8 cellular contexts compared by ENCODE assay signal in the genomic region with DNA sequence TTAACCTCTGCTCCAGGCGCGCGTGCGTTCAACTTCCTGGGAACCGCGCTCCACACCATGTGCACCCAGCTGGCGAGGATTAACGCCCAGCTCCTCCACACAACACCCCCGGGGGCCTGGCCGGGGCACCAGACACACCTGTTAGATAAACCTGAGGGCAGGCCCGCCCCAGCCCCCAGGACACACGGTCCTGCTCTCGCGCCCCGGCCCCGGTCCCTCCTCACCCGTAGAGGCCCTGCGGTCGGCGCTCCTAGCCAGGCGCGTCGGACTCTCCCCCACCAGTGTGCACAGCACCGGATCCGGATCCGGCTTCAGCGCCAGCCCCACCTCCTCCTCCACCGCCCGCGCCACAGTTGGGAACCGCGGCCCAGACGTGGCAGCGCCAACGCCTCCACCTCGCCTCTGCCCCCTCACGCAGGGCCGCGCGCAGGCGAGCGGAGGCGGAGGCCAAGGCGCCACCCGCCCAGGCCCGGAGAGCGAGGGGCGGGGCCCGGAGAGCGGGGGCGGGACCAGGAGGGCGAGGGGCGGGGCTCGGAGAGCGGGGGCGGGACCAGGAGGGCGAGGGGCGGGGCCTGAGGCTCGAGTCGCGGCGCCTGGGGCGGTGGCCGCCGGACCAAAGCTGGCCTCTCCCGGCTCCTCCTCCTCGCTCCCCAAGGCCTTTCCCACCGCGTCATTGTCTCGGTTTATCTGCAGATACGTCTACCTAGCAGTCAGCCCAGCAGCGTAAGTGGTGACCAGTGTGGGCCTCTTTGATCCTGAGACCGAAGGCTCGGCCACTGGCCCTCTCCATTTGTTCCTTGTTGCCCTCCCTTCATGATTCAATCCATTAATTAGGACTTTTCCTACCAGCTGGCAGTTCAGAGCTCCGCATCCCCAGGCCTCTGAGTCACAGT. TPM values are rescaled to one million over a fixed set of nuclear protein-coding genes. Genes with fewer than 3 reads are reported as not detected.
A peak's percentile ranks its signal among the peaks of the same experiment; 100 is the strongest.
DNase-seq lines count a peak whose midpoint lies in the region; ATAC-seq and TF ChIP-seq lines count a peak whose summit lies in the region.

A gene (minus strand): TSS at position 404 of the 893 bp plus-strand sequence. CDS start 6,957 bp downstream, outside the sequence.

- peaks cover 10 to 15% of the 10 kb centered on the region in 2 donors for H3K36me3 Mint-ChIP-seq in activated naive CD4-positive, alpha-beta T cell treated with anti-CD3 and anti-CD28 coated beads, Interleukin-2, amount 50 U/mL, for 72 hours

- H3K9me3 ChIP-seq in suprapubic skin = no peaks in the 10 kb centered on the region

- peak within 1 kb of the TSS; percentile 74 to 93 for H3K27ac Mint-ChIP-seq in activated naive CD4-positive, alpha-beta T cell treated with anti-CD3 and anti-CD28 coated beads, Interleukin-2, amount 50 U/mL, for 72 hours

- H3K27me3 ChIP-seq in suprapubic skin = no peaks in the 10 kb centered on the region

- H3K27ac ChIP-seq in suprapubic skin = peak within 1 kb of the TSS; percentile 83

- no peak for TF ChIP-seq CTCF in suprapubic skin (IDR thresholded peaks at IDR 0.05)

- TF ChIP-seq POLR2A in suprapubic skin (IDR thresholded peaks at IDR 0.05) = peak in 1 of 2 donors; percentile 40

- TF ChIP-seq EP300 in suprapubic skin (IDR thresholded peaks at IDR 0.05) = no peak

- WGBS in suprapubic skin = 6% methylated on average over 21 of the region's 75 CpGs

- peak; percentile 84 for DNase-seq in NCI-H1092 (lab: John Stamatoyannopoulos, UW)
- DNase-seq in SKM-1 (lab: John Stamatoyannopoulos, UW; ENCODE audit: unreplicated experiment) = peak; percentile 52
- peak; percentile 85 to 87 for DNase-seq in activated naive CD4-positive, alpha-beta T cell treated with anti-CD3 and anti-CD28 coated beads, Interleukin-2, amount 50 U/mL, for 72 hours (ENCODE audit: low spot score in 2 of 2)
- DNase-seq in glomerular endothelial cell (ENCODE audit: extremely low read depth, low read depth, low spot score) = peak; percentile 80
- DNase-seq in occipital lobe (lab: John Stamatoyannopoulos, UW) = peak; percentile 82
- DNase-seq in suprapubic skin (ENCODE audit: low spot score in 2 of 2) = peak; percentile 90 to 91

- H3K36me3 ChIP-seq in suprapubic skin = no peaks in the 10 kb centered on the region

- H3K4me3 ChIP-seq in GM08714 (ENCODE audit: low read length) (peak within 1 kb of the TSS; percentile 93), suprapubic skin (peak within 1 kb of the TSS; percentile 76)

- ATAC-seq in HG02588 (IDR thresholded peaks at IDR 0.05; ENCODE audit: unreplicated experiment) = peak; percentile 93
- ATAC-seq in activated naive CD4-positive, alpha-beta T cell treated with anti-CD3 and anti-CD28 coated beads, Interleukin-2, amount 50 U/mL, for 72 hours = peak; percentile 92 to 96

- H3K9me3 Mint-ChIP-seq in activated naive CD4-positive, alpha-beta T cell treated with anti-CD3 and anti-CD28 coated beads, Interleukin-2, amount 50 U/mL, for 72 hours = no peaks in the 10 kb centered on the region

- peaks cover 26% of the 10 kb centered on the region for H3K4me1 ChIP-seq in suprapubic skin

RNA-seq across cellular contexts. Expression of the gene that starts here (rescaled TPM):
- 10 to 100 TPM; 20.9 to 26.3 TPM for total RNA-seq in activated naive CD4-positive, alpha-beta T cell treated with anti-CD3 and anti-CD28 coated beads, Interleukin-2, amount 50 U/mL, for 72 hours
- total RNA-seq in glomerular endothelial cell (22.4 and 45.7 TPM in 2 replicates), occipital lobe (30.4 TPM), suprapubic skin (10 to 100 TPM in 2 of 4 donors, 1 to 10 TPM in 2; 9.0 to 16.3 (median 12.7) TPM)

Comparison
In these comparisons a context has a peak if more than half of its experiments do, and no peak if none do; other contexts are left out.
1. Peak in every context shown above with its lines: DNase-seq, ATAC-seq, H3K4me3 ChIP-seq and H3K27ac ChIP-seq.